In the genomic region with DNA sequence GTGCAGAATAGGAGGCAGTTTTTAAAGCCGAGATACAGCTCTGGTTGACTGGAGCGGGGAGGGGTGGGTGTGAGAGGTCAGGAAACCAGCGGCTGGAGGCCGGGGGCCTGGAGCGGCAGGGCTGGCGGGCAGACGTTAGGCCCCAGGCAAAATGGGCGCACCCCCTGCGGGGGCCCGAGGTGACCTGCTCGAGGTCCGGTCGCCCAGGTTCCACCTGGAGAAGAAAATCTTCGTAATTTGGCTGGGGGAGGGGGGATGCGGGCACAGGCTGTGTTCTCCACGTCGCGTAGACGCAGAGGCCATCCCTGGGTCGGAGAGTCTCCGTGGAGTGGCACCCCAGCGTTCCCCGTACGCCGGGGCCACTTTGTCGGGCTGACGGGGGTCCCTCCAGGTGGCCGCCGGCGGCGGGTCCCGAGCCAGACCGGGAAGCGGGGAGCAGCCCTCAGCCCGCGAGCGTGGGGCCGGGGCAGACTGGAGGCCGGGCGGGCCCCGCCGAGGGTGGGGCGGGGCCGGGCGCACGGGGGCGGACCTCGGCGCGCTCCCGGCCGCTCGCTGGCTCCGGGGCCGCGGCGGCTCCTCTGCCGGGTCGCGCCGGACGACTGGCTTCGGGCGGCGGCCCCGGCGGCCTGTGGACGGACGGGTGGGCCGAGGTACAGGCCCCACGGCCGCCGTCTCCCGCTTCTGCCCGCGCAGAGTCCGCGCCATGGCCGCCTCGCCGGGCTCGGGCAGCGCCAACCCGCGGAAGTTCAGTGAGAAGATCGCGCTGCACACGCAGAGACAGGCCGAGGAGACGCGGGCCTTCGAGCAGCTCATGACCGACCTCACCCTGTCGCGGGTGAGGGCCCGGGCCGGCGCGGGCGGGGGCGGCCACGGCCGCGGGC, we compare ENCODE assay signal across 8 cellular contexts.
DNase-seq lines count a peak whose midpoint lies in the region; ATAC-seq and TF ChIP-seq lines count a peak whose summit lies in the region.

A gene with protein sequence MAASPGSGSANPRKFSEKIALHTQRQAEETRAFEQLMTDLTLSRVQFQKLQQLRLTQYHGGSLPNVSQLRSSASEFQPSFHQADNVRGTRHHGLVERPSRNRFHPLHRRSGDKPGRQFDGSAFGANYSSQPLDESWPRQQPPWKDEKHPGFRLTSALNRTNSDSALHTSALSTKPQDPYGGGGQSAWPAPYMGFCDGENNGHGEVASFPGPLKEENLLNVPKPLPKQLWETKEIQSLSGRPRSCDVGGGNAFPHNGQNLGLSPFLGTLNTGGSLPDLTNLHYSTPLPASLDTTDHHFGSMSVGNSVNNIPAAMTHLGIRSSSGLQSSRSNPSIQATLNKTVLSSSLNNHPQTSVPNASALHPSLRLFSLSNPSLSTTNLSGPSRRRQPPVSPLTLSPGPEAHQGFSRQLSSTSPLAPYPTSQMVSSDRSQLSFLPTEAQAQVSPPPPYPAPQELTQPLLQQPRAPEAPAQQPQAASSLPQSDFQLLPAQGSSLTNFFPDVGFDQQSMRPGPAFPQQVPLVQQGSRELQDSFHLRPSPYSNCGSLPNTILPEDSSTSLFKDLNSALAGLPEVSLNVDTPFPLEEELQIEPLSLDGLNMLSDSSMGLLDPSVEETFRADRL (plus strand): TSS at position 555 of the 881 bp plus-strand sequence. CDS start 149 bp downstream, at position 704.

- peak within 1 kb of the TSS; percentile 87 for H3K9ac ChIP-seq in NT2/D1 (ENCODE audit: insufficient read length, low read depth)
- H3K9ac ChIP-seq in muscle layer of colon (ENCODE audit: low read length), result peak within 1 kb of the TSS; percentile 80

- peak; percentile 72 for ATAC-seq in HG03045 (IDR thresholded peaks at IDR 0.05; ENCODE audit: unreplicated experiment)

- DNase-seq in AG04449 (ENCODE audit: low read depth, low spot score) (no peak), NT2/D1 (ENCODE audit: low read depth, low spot score) (no peak), erythroblast (lab: John Stamatoyannopoulos, UW) (peak; percentile 77 to 85)
- peak; percentile 77 for DNase-seq in activated T-cell treated with anti-CD3 and anti-CD28 coated beads, Interleukin-2, amount 50 U/mL, for 1 hour

- POLR2A ChIA-PET in AG04449 (lab: Yijun Ruan, JAX), result interaction anchor here (0.5 to 1.3 kb wide), 4 partner anchors 10 to 258 kb away, joined by 3 to 4 read pairs (median 4); a partner anchor contains a TSS

- H3K9me3 Mint-ChIP-seq in stimulated activated naive CD8-positive, alpha-beta T cell treated with anti-CD3 and anti-CD28 coated beads, Interleukin-15, Interleukin-2, amounts not matched to agents 100 ng/mL and 50 ng/mL, for 24 hours, result no peaks in the 10 kb centered on the region

- H3K36me3 ChIP-seq in NT2/D1 (ENCODE audit: insufficient read depth, insufficient read length, low read length) (no peaks in the 10 kb centered on the region), muscle layer of colon (ENCODE audit: insufficient read depth, low read length) (no peaks in the 10 kb centered on the region)

- H3K27me3 ChIP-seq in NT2/D1 (ENCODE audit: insufficient read depth, insufficient read length), result peaks cover 45% of the 10 kb centered on the region
- H3K27me3 ChIP-seq in muscle layer of colon (ENCODE audit: control insufficient read depth in 1 of 2, insufficient read depth in 2 of 2, low read length in 2 of 2), result no peaks in the 10 kb centered on the region

- peak within 1 kb of the TSS; percentile 92 for H3K27ac Mint-ChIP-seq in stimulated activated naive CD8-positive, alpha-beta T cell treated with anti-CD3 and anti-CD28 coated beads, Interleukin-15, Interleukin-2, amounts not matched to agents 100 ng/mL and 50 ng/mL, for 24 hours

- H3K27me3 Mint-ChIP-seq in stimulated activated naive CD8-positive, alpha-beta T cell treated with anti-CD3 and anti-CD28 coated beads, Interleukin-15, Interleukin-2, amounts not matched to agents 100 ng/mL and 50 ng/mL, for 24 hours, result no peaks in the 10 kb centered on the region

- peak; percentile 42 for TF ChIP-seq CTCF in AG04449 (IDR thresholded peaks at IDR 0.05; ENCODE audit: insufficient read depth, low read length, missing control alignments)

- H3K4me1 ChIP-seq in NT2/D1 (ENCODE audit: insufficient read depth, insufficient read length) (peaks cover 6% of the 10 kb centered on the region), muscle layer of colon (ENCODE audit: insufficient read depth, low read length) (peaks cover 26% of the 10 kb centered on the region)

- peak within 1 kb of the TSS; percentile 77 for H3K4me3 ChIP-seq in AG04449 (ENCODE audit: low read depth, low read length)
- H3K4me3 ChIP-seq in NT2/D1 (ENCODE audit: insufficient read length, low read depth), result peak within 1 kb of the TSS; percentile 66
- peak within 1 kb of the TSS; percentile 48 to 91 for H3K4me3 ChIP-seq in muscle layer of colon (ENCODE audit: low read depth in 1 of 2, low read length in 2 of 2)

- no peaks in the 10 kb centered on the region for H3K36me3 Mint-ChIP-seq in stimulated activated naive CD8-positive, alpha-beta T cell treated with anti-CD3 and anti-CD28 coated beads, Interleukin-15, Interleukin-2, amounts not matched to agents 100 ng/mL and 50 ng/mL, for 24 hours (ENCODE audit: low read depth)

- peak within 1 kb of the TSS; percentile 97 for H3K4me3 Mint-ChIP-seq in stimulated activated naive CD8-positive, alpha-beta T cell treated with anti-CD3 and anti-CD28 coated beads, Interleukin-15, Interleukin-2, amounts not matched to agents 100 ng/mL and 50 ng/mL, for 24 hours

- peak within 1 kb of the TSS; percentile 81 for H3K27ac ChIP-seq in muscle layer of colon (ENCODE audit: low read depth, low read length)

- CTCF ChIA-PET in AG04449 (lab: Yijun Ruan, JAX), result interaction anchor here (0.7 to 2.6 kb wide), 5 partner anchors 10 to 403 kb away, joined by 3 to 7 read pairs (median 4); a partner anchor contains a TSS

- peaks cover 42% of the 10 kb centered on the region for H3K4me1 Mint-ChIP-seq in stimulated activated naive CD8-positive, alpha-beta T cell treated with anti-CD3 and anti-CD28 coated beads, Interleukin-15, Interleukin-2, amounts not matched to agents 100 ng/mL and 50 ng/mL, for 24 hours (ENCODE audit: low read depth)

- H3K9me3 ChIP-seq in NT2/D1 (ENCODE audit: insufficient read depth, low read length) (no peaks in the 10 kb centered on the region), muscle layer of colon (ENCODE audit: low read length) (no peaks in the 10 kb centered on the region)

- TF ChIP-seq POLR2A in GM18526 (IDR thresholded peaks at IDR 0.05; ENCODE audit: extremely low read depth, insufficient read length) (peak; percentile 75), erythroblast (IDR thresholded peaks at IDR 0.05; ENCODE audit: low read length) (peak; percentile 48)

Comparison
In these comparisons a context has a peak if more than half of its experiments do, and no peak if none do; other contexts are left out.
1. DNase-seq: peak in activated T-cell treated with anti-CD3 and anti-CD28 coated beads, Interleukin-2, amount 50 U/mL, for 1 hour (single experiment) and erythroblast (2 of 2); none in AG04449 (single experiment) and NT2/D1 (single experiment).
2. Peak in every context shown above with its lines, with median percentiles within 50 percentile points of each other: H3K4me3 ChIP-seq.